1 cellular context compared by ENCODE assay signal in the genomic region with DNA sequence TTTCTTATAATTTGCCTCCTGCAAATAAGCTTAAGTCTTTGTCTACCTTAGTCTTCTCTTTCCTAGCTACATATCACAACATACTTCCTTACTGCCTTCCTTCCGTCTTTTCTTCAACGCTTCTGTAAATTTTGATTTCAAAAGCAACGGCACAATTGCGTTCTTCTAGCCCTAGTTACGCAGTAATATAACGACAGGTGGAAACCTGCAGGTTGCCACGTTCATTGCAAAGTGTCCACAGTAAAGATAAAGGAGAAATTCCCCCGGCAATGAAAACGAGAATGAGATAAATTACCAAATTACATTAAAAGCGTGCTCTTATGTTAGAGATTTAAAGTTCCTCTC.
TF ChIP-seq lines count a peak whose summit lies in the region.

No MANE protein-coding gene starts in this region.

TF ChIP-seq in GM12878, 131 proteins besides CTCF, POLR2A, EP300 and RAD21 (continued from another document):
- TF ChIP-seq TCF3 (IDR thresholded peaks at IDR 0.05; ENCODE audit: borderline replicate concordance, insufficient read depth, low read depth, low read length) (no peak), HCFC1 (IDR thresholded peaks at IDR 0.05; ENCODE audit: low read length) (no peak), POLR2AphosphoS2 (IDR thresholded peaks at IDR 0.05; ENCODE audit: low read depth, low read length) (no peak), TCF12 (IDR thresholded peaks at IDR 0.05; ENCODE audit: low read depth, low read length) (no peak), SUPT20H (IDR thresholded peaks at IDR 0.05; ENCODE audit: borderline replicate concordance, control insufficient read depth, low read depth, low read length) (no peak), CEBPB (IDR thresholded peaks at IDR 0.05; ENCODE audit: borderline replicate concordance in 1 of 2, low read depth in 2 of 2, low read length in 2 of 2) (no peak), EGR1 (IDR thresholded peaks at IDR 0.05; ENCODE audit: borderline replicate concordance in 1 of 2, low read depth in 2 of 2, low read length in 2 of 2) (no peak), NBN (IDR thresholded peaks at IDR 0.05) (no peak), ZNF217 (IDR thresholded peaks at IDR 0.05) (no peak), HDAC6 (IDR thresholded peaks at IDR 0.05; ENCODE audit: unreplicated experiment) (no peak), SMARCA5 (IDR thresholded peaks at IDR 0.05) (no peak), GABPA (IDR thresholded peaks at IDR 0.05; ENCODE audit: low read depth) (no peak)
- TF ChIP-seq, protein P1, sequence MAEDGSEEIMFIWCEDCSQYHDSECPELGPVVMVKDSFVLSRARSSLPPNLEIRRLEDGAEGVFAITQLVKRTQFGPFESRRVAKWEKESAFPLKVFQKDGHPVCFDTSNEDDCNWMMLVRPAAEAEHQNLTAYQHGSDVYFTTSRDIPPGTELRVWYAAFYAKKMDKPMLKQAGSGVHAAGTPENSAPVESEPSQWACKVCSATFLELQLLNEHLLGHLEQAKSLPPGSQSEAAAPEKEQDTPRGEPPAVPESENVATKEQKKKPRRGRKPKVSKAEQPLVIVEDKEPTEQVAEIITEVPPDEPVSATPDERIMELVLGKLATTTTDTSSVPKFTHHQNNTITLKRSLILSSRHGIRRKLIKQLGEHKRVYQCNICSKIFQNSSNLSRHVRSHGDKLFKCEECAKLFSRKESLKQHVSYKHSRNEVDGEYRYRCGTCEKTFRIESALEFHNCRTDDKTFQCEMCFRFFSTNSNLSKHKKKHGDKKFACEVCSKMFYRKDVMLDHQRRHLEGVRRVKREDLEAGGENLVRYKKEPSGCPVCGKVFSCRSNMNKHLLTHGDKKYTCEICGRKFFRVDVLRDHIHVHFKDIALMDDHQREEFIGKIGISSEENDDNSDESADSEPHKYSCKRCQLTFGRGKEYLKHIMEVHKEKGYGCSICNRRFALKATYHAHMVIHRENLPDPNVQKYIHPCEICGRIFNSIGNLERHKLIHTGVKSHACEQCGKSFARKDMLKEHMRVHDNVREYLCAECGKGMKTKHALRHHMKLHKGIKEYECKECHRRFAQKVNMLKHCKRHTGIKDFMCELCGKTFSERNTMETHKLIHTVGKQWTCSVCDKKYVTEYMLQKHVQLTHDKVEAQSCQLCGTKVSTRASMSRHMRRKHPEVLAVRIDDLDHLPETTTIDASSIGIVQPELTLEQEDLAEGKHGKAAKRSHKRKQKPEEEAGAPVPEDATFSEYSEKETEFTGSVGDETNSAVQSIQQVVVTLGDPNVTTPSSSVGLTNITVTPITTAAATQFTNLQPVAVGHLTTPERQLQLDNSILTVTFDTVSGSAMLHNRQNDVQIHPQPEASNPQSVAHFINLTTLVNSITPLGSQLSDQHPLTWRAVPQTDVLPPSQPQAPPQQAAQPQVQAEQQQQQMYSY (CRISPR knock-in tag; IDR thresholded peaks at IDR 0.05): no peak
- TF ChIP-seq, protein P2, sequence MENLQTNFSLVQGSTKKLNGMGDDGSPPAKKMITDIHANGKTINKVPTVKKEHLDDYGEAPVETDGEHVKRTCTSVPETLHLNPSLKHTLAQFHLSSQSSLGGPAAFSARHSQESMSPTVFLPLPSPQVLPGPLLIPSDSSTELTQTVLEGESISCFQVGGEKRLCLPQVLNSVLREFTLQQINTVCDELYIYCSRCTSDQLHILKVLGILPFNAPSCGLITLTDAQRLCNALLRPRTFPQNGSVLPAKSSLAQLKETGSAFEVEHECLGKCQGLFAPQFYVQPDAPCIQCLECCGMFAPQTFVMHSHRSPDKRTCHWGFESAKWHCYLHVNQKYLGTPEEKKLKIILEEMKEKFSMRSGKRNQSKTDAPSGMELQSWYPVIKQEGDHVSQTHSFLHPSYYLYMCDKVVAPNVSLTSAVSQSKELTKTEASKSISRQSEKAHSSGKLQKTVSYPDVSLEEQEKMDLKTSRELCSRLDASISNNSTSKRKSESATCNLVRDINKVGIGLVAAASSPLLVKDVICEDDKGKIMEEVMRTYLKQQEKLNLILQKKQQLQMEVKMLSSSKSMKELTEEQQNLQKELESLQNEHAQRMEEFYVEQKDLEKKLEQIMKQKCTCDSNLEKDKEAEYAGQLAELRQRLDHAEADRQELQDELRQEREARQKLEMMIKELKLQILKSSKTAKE (IDR thresholded peaks at IDR 0.05; ENCODE audit: low read depth, poor library complexity, severe bottlenecking): peak; percentile 32
- TF ChIP-seq, protein P3, sequence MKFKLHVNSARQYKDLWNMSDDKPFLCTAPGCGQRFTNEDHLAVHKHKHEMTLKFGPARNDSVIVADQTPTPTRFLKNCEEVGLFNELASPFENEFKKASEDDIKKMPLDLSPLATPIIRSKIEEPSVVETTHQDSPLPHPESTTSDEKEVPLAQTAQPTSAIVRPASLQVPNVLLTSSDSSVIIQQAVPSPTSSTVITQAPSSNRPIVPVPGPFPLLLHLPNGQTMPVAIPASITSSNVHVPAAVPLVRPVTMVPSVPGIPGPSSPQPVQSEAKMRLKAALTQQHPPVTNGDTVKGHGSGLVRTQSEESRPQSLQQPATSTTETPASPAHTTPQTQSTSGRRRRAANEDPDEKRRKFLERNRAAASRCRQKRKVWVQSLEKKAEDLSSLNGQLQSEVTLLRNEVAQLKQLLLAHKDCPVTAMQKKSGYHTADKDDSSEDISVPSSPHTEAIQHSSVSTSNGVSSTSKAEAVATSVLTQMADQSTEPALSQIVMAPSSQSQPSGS (IDR thresholded peaks at IDR 0.05; ENCODE audit: low read length): 0 out of 2 replicates have a peak, but pooled peaks have one; percentile 10
- TF ChIP-seq, protein P4, sequence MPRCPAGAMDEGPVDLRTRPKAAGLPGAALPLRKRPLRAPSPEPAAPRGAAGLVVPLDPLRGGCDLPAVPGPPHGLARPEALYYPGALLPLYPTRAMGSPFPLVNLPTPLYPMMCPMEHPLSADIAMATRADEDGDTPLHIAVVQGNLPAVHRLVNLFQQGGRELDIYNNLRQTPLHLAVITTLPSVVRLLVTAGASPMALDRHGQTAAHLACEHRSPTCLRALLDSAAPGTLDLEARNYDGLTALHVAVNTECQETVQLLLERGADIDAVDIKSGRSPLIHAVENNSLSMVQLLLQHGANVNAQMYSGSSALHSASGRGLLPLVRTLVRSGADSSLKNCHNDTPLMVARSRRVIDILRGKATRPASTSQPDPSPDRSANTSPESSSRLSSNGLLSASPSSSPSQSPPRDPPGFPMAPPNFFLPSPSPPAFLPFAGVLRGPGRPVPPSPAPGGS (IDR thresholded peaks at IDR 0.05; ENCODE audit: borderline replicate concordance, insufficient read depth, low read depth, low read length, poor library complexity, severe bottlenecking): no peak
- TF ChIP-seq, protein P5, sequence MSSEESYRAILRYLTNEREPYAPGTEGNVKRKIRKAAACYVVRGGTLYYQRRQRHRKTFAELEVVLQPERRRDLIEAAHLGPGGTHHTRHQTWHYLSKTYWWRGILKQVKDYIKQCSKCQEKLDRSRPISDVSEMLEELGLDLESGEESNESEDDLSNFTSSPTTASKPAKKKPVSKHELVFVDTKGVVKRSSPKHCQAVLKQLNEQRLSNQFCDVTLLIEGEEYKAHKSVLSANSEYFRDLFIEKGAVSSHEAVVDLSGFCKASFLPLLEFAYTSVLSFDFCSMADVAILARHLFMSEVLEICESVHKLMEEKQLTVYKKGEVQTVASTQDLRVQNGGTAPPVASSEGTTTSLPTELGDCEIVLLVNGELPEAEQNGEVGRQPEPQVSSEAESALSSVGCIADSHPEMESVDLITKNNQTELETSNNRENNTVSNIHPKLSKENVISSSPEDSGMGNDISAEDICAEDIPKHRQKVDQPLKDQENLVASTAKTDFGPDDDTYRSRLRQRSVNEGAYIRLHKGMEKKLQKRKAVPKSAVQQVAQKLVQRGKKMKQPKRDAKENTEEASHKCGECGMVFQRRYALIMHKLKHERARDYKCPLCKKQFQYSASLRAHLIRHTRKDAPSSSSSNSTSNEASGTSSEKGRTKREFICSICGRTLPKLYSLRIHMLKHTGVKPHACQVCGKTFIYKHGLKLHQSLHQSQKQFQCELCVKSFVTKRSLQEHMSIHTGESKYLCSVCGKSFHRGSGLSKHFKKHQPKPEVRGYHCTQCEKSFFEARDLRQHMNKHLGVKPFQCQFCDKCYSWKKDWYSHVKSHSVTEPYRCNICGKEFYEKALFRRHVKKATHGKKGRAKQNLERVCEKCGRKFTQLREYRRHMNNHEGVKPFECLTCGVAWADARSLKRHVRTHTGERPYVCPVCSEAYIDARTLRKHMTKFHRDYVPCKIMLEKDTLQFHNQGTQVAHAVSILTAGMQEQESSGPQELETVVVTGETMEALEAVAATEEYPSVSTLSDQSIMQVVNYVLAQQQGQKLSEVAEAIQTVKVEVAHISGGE (CRISPR knock-in tag; IDR thresholded peaks at IDR 0.05): no peak
- TF ChIP-seq, protein P6, sequence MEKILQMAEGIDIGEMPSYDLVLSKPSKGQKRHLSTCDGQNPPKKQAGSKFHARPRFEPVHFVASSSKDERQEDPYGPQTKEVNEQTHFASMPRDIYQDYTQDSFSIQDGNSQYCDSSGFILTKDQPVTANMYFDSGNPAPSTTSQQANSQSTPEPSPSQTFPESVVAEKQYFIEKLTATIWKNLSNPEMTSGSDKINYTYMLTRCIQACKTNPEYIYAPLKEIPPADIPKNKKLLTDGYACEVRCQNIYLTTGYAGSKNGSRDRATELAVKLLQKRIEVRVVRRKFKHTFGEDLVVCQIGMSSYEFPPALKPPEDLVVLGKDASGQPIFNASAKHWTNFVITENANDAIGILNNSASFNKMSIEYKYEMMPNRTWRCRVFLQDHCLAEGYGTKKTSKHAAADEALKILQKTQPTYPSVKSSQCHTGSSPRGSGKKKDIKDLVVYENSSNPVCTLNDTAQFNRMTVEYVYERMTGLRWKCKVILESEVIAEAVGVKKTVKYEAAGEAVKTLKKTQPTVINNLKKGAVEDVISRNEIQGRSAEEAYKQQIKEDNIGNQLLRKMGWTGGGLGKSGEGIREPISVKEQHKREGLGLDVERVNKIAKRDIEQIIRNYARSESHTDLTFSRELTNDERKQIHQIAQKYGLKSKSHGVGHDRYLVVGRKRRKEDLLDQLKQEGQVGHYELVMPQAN (conservative IDR thresholded peaks at IDR 0.05): peak; percentile 83
TF ChIP-seq in GM12878: peak in this region for 4.
